In the genomic region with DNA sequence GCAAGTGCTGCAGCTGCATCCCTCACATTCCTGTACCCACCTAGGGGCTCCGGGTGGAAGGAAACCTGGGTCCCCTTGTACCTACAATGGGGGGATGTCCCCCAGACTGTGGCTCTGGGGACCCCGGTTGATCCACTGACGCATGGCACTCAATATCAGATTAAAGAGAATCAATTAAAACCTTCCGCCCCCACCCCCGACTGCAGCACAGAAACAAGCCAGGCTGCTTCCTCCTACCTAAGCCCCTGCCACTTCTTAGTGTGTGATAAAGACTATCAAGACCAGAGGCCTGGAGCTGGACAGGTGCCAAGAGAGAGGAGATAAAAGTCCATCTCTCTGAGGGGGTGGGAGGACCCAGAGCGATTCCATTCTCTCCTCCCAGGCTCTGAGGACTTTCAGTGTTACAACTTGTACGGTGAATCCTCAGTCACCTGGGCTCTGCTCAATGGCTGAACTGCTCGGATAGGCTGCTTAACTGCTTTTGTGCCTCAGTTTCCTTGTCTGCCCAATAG, we compare ENCODE assay signal across 8 cellular contexts. TPM values are rescaled to one million over a fixed set of nuclear protein-coding genes. Genes with fewer than 3 reads are reported as not detected.
DNase-seq lines count a peak whose midpoint lies in the region; ATAC-seq and TF ChIP-seq lines count a peak whose summit lies in the region.

No MANE protein-coding gene starts in this region.

- H3K36me3 ChIP-seq in ectodermal cell (ENCODE audit: control insufficient read depth, insufficient read depth, low read length) (no peaks in the 10 kb centered on the region), osteoblast (ENCODE audit: insufficient read depth, low read length) (peaks cover 21% of the 10 kb centered on the region)

- ATAC-seq in HG03460 (IDR thresholded peaks at IDR 0.05; ENCODE audit: unreplicated experiment), result no peak

- peaks cover 74% of the 10 kb centered on the region for H3K4me1 ChIP-seq in ectodermal cell (ENCODE audit: control insufficient read depth, insufficient read depth, low read length)
- peaks cover 83% of the 10 kb centered on the region for H3K4me1 ChIP-seq in osteoblast (ENCODE audit: insufficient read depth, low read length)

- peaks cover 90% of the 10 kb centered on the region for H3K79me2 ChIP-seq in osteoblast (ENCODE audit: insufficient read depth, low read length)

- DNase-seq in Daoy (ENCODE audit: low read depth), result peak; percentile 64
- peak; percentile 86 for DNase-seq in NCI-H82 treated with DMSO at 0.1 percent for 48 hours (lab: John Stamatoyannopoulos, UW; ENCODE audit: unreplicated experiment)
- DNase-seq in osteoblast (ENCODE audit: insufficient read length, low spot score, missing footprints), result peak; percentile 55
- no peak for DNase-seq in NCI-H1048 (lab: John Stamatoyannopoulos, UW)
- DNase-seq in NCI-H345 (lab: John Stamatoyannopoulos, UW), result no peak
- no peak for DNase-seq in GM19240 (ENCODE audit: insufficient read length, low spot score)

- no peak for TF ChIP-seq CTCF in osteoblast (IDR thresholded peaks at IDR 0.05; ENCODE audit: extremely low read depth, low read depth, low read length)

- H3K9me3 ChIP-seq in ectodermal cell (ENCODE audit: control insufficient read depth, low read length) (no peaks in the 10 kb centered on the region), osteoblast (ENCODE audit: low read depth, low read length) (no peaks in the 10 kb centered on the region)

- H3K4me3 ChIP-seq in ectodermal cell (ENCODE audit: insufficient read depth, low read depth, low read length) (no peak overlapping the region), osteoblast (ENCODE audit: insufficient read depth, low read length) (peak overlapping the region; percentile 26)

- H3K27ac ChIP-seq in ectodermal cell (ENCODE audit: insufficient read depth, low read depth, low read length, poor library complexity, severe bottlenecking) (peak overlapping the region; percentile 30), osteoblast (ENCODE audit: low read depth, low read length) (peak overlapping the region; percentile 97)

- peaks cover 40% of the 10 kb centered on the region for H4K20me1 ChIP-seq in osteoblast (ENCODE audit: insufficient read depth, low read length)

- H2AFZ ChIP-seq in osteoblast (ENCODE audit: low read length), result no peak overlapping the region

- H3K27me3 ChIP-seq in ectodermal cell (ENCODE audit: control insufficient read depth, insufficient read depth, low read length, poor library complexity, severe bottlenecking) (no peaks in the 10 kb centered on the region), osteoblast (ENCODE audit: insufficient read depth, low read length) (no peaks in the 10 kb centered on the region)

- peak overlapping the region; percentile 70 for H3K4me2 ChIP-seq in osteoblast (ENCODE audit: insufficient read depth, low read length)

- WGBS in ectodermal cell, 2 experiments, result 48 to 56% methylated on average over 8 of the region's 8 CpGs

RNA-seq across cellular contexts. Expression of a gene that starts 28.2 kb away (rescaled TPM):
- 3,089 and 3,166 TPM in 2 replicates for total RNA-seq in Daoy (2014; rRNA removed; shearing (Covaris generic))
- polyA plus RNA-seq in ectodermal cell (2013, experiment 1 of 4), result 4,068 TPM
- 4,116 TPM for polyA plus RNA-seq in ectodermal cell (2013, experiment 2 of 4)
- 4,018 TPM for polyA plus RNA-seq in ectodermal cell (2013, experiment 3 of 4)
- 4,356 TPM for polyA plus RNA-seq in ectodermal cell (2013, experiment 4 of 4)
- 2,042 and 2,075 TPM in 2 replicates for total RNA-seq in osteoblast

RNA-seq across cellular contexts. Expression of a gene that starts 34.6 kb away (rescaled TPM):
- 106 and 117 TPM in 2 replicates for total RNA-seq in Daoy (2014; rRNA removed; shearing (Covaris generic))
- polyA plus RNA-seq in ectodermal cell (2013, experiment 1 of 4), result 65.4 TPM
- 79.8 TPM for polyA plus RNA-seq in ectodermal cell (2013, experiment 2 of 4)
- 55.4 TPM for polyA plus RNA-seq in ectodermal cell (2013, experiment 3 of 4)
- 59.0 TPM for polyA plus RNA-seq in ectodermal cell (2013, experiment 4 of 4)
- total RNA-seq in osteoblast, result 103 and 143 TPM in 2 replicates

RNA-seq across cellular contexts. Expression of a gene that starts 36.4 kb away (rescaled TPM):
- 57.8 and 61.8 TPM in 2 replicates for total RNA-seq in Daoy (2014; rRNA removed; shearing (Covaris generic))
- 48.1 TPM for polyA plus RNA-seq in ectodermal cell (2013, experiment 1 of 4)
- 45.3 TPM for polyA plus RNA-seq in ectodermal cell (2013, experiment 2 of 4)
- polyA plus RNA-seq in ectodermal cell (2013, experiment 3 of 4), result 32.9 TPM
- 37.0 TPM for polyA plus RNA-seq in ectodermal cell (2013, experiment 4 of 4)
- total RNA-seq in osteoblast, result 41.6 and 46.3 TPM in 2 replicates

Comparison
In these comparisons a context has a peak if more than half of its experiments do, and no peak if none do; other contexts are left out.
1. DNase-seq: peak in Daoy (single experiment), NCI-H82 treated with DMSO at 0.1 percent for 48 hours (single experiment) and osteoblast (single experiment); none in NCI-H1048 (single experiment), NCI-H345 (single experiment) and GM19240 (single experiment).